In the genomic region with DNA sequence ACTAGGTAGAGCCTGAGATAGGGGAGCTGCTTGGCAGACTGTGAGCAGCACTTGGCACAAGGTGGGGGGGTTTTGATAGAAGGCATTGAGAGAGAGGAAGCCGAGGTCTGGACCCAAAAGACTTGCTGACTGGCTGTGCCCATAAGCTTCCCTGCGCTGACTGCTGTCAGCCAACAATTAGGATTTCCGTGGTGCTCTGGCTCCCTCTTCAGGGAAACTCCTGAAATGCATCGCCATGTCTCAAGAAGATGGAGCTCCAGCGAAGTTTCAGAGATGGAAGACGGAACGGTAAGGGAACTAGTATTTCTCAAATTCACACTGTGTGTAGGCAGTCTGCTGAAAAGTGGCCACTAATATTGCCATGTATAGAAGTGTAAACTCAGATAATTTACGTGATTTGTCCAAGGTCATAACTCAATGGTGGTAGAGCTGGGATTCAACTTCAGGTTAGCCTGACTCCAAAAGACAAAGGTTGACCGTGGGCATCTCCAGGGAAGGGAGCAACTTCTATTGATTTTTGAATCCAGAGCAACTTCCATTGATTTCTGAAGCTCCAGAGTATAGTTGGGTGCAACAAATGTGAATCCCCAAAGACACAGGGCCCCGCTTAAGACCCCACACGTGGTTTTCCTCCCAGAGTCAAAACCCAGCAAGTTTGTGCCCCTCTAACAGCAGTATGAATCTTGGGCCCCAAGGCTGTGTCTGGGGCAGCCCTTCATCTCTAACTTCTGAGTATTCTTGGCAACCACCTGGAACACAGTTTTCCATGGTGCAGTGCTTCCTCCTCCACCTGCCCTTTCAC, we compare ENCODE assay signal across 9 cellular contexts. TPM values are rescaled to one million over a fixed set of nuclear protein-coding genes. Genes with fewer than 3 reads are reported as not detected.
A peak's percentile ranks its signal among the peaks of the same experiment; 100 is the strongest.
DNase-seq lines count a peak whose midpoint lies in the region; ATAC-seq and TF ChIP-seq lines count a peak whose summit lies in the region.
"Had no signal": no experiment of that assay in that cellular context is flagged by ENCODE, and none has a peak within 500 bp of the region (broad histone marks: within the 10 kb centered on the region; RNA-seq: fewer than 3 reads in every experiment).

No MANE protein-coding gene starts in this region.

- no peak for ATAC-seq in GM19455 (IDR thresholded peaks at IDR 0.05; ENCODE audit: unreplicated experiment)

- no peak overlapping the region for H3K27ac ChIP-seq in dorsolateral prefrontal cortex

- H3K27me3 Mint-ChIP-seq in mesothelial cell of epicardium (ENCODE audit: low read depth) = no peaks in the 10 kb centered on the region

- intact Hi-C loops in dorsolateral prefrontal cortex (cut with DNase I) = loop anchor here (2.0 to 5.0 kb wide), 3 partner anchors 270 to 406 kb away; no protein-coding TSS in a partner anchor

- H3K4me3 Mint-ChIP-seq in mesothelial cell of epicardium = no peak overlapping the region

- DNase-seq in COR-L47 (lab: John Stamatoyannopoulos, UW) (peak; percentile 36), HFF-Myc (ENCODE audit: extremely low read depth, low read depth) (peak; percentile 27), NCI-H748 treated with DMSO at 0.1 percent for 48 hours (lab: John Stamatoyannopoulos, UW) (peak; percentile 9), dorsolateral prefrontal cortex (peak; percentile 23 to 88 (median 72)), mesothelial cell of epicardium (ENCODE audit: low spot score in 2 of 2, unreplicated experiment in 2 of 2) (peak in 1 of 2 experiments; percentile 48)
- peak; percentile 76 to 82 for DNase-seq in activated CD4-positive, alpha-beta T cell treated with anti-CD3 and anti-CD28 coated beads, Interleukin-2, amount 50 U/mL, for 4 hours
- peak; percentile 51 to 54 for DNase-seq in stimulated activated CD8-positive, alpha-beta memory T cell treated with anti-CD3 and anti-CD28 coated beads, Interleukin-15, amount 100 ng/mL, for 48 hours (ENCODE audit: low read depth in 2 of 2)

- no peak overlapping the region for H3K27ac Mint-ChIP-seq in mesothelial cell of epicardium

- peaks cover 3% of the 10 kb centered on the region for H3K36me3 Mint-ChIP-seq in mesothelial cell of epicardium

- TF ChIP-seq CTCF in HFF-Myc (IDR thresholded peaks at IDR 0.05; ENCODE audit: low read depth, low read length, missing control alignments) (peak; percentile 68), dorsolateral prefrontal cortex (IDR thresholded peaks at IDR 0.05 in 54 of 56, conservative IDR thresholded peaks at IDR 0.05 in 2 of 56; ENCODE audit: low read depth in 1 of 56, partially characterized antibody in 56 of 56) (peak; percentile 58 to 99 (median 92)), mesothelial cell of epicardium (IDR thresholded peaks at IDR 0.05; ENCODE audit: unreplicated experiment) (peak; percentile 44)

- peaks cover 0 to 3% (median 0%) of the 10 kb centered on the region in 45 donors for H3K27me3 ChIP-seq in dorsolateral prefrontal cortex

- no peak overlapping the region for H3K4me3 ChIP-seq in HFF-Myc (replicated peaks; ENCODE audit: low read depth, low read length)
- no peak overlapping the region for H3K4me3 ChIP-seq in dorsolateral prefrontal cortex

- no peaks in the 10 kb centered on the region for H3K4me1 Mint-ChIP-seq in mesothelial cell of epicardium

- peaks cover 40% of the 10 kb centered on the region for H3K9me3 Mint-ChIP-seq in mesothelial cell of epicardium

RNA-seq across cellular contexts. Expression of gene CRNN, which starts 44.5 kb away (rescaled TPM):
- total RNA-seq in dorsolateral prefrontal cortex = under 1 TPM in 2 of 120 experiments, not detected in 118; 0.23 to 0.30 TPM
- not detected in 3 replicates for total RNA-seq in mesothelial cell of epicardium
- total RNA-seq: activated CD8-positive, alpha-beta memory T cell treated with anti-CD3 and anti-CD28 coated beads for 36 hours had no signal

RNA-seq across cellular contexts. Expression of gene LCE5A, which starts 52.0 kb away (rescaled TPM):
- under 1 TPM in 2 of 120 experiments, not detected in 118; 0.63 to 0.80 TPM for total RNA-seq in dorsolateral prefrontal cortex
- total RNA-seq in mesothelial cell of epicardium = not detected in 3 replicates
- total RNA-seq: activated CD8-positive, alpha-beta memory T cell treated with anti-CD3 and anti-CD28 coated beads for 36 hours had no signal

RNA-seq across cellular contexts. Expression of gene CRCT1, which starts 55.7 kb away (rescaled TPM):
- total RNA-seq in dorsolateral prefrontal cortex (not detected), mesothelial cell of epicardium (not detected in 3 replicates)
- total RNA-seq: activated CD8-positive, alpha-beta memory T cell treated with anti-CD3 and anti-CD28 coated beads for 36 hours had no signal
